8 cellular contexts compared by ENCODE assay signal in the genomic region with DNA sequence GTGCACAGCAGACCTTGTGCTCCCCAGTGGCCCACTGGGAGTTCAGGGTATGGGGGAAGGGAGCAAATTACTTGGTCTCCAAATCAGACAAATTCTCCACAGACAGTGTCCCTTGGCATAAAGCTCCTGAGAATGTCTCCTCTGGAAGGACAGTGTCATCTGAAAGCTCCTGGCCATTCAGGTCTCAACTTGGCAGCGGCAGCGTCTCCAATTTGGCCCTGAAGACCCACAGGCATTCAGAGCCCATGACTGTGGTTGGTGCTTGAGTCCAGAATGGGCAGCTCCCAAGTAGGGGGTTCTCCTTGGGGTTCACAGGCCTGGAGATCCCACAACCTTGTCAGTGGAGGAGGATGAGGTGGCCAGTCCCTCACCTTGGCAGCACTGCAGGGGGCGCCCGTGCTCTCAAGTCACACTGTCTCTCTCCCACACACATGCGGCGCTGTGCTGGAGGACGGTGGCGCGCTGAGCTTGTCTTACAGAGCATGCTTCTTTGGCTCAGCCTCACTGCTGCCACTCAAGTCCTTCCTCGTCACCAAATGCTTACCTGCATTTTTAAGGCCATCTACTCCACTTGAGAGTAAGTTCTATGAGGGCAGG. TPM values are rescaled to one million over a fixed set of nuclear protein-coding genes. Genes with fewer than 3 reads are reported as not detected.
DNase-seq lines count a peak whose midpoint lies in the region; ATAC-seq and TF ChIP-seq lines count a peak whose summit lies in the region.

No MANE protein-coding gene starts in this region.

- H3K9me3 ChIP-seq in mucosa of descending colon, result no peaks in the 10 kb centered on the region
- no peaks in the 10 kb centered on the region for H3K9me3 ChIP-seq in breast epithelium
- H3K9me3 ChIP-seq in MG63, result no peaks in the 10 kb centered on the region

- H3K4me3 Mint-ChIP-seq in activated T-helper 2 cell treated with anti-CD3 and anti-CD28 coated beads, Interferon-gamma antibody, Interleukin-2, Interleukin-4, amounts not matched to agents 10 μg/mL and 5 μg/mL and 100 μg/mL, durations not matched to agents 14 hours and 24 hours and 36 hours (ENCODE audit: low read depth), result no peak overlapping the region

- H3K27ac ChIP-seq in RWPE1 (peak overlapping the region; percentile 3; the same call in 1 of the 2 replicates), brain microvascular endothelial cell (no peak overlapping the region), breast epithelium (no peak overlapping the region)

- no peaks in the 10 kb centered on the region for H3K27me3 Mint-ChIP-seq in activated T-helper 2 cell treated with anti-CD3 and anti-CD28 coated beads, Interferon-gamma antibody, Interleukin-2, Interleukin-4, amounts not matched to agents 10 μg/mL and 5 μg/mL and 100 μg/mL, durations not matched to agents 14 hours and 24 hours and 36 hours (ENCODE audit: low read depth)

- H3K4me1 ChIP-seq in mucosa of descending colon (ENCODE audit: low read depth) (no peaks in the 10 kb centered on the region), breast epithelium (no peaks in the 10 kb centered on the region)

- H3K4me1 Mint-ChIP-seq in activated T-helper 2 cell treated with anti-CD3 and anti-CD28 coated beads, Interferon-gamma antibody, Interleukin-2, Interleukin-4, amounts not matched to agents 10 μg/mL and 5 μg/mL and 100 μg/mL, durations not matched to agents 14 hours and 24 hours and 36 hours (ENCODE audit: low read depth), result peaks cover 4% of the 10 kb centered on the region

- TF ChIP-seq CTCF in RWPE1 (conservative IDR thresholded peaks at IDR 0.05; ENCODE audit: low read depth) (no peak), brain microvascular endothelial cell (IDR thresholded peaks at IDR 0.05; ENCODE audit: low read depth, low read length, missing control alignments) (peak; percentile 60), mucosa of descending colon (IDR thresholded peaks at IDR 0.05) (no peak), breast epithelium (IDR thresholded peaks at IDR 0.05) (no peak)

- H3K27ac Mint-ChIP-seq in activated T-helper 2 cell treated with anti-CD3 and anti-CD28 coated beads, Interferon-gamma antibody, Interleukin-2, Interleukin-4, amounts not matched to agents 10 μg/mL and 5 μg/mL and 100 μg/mL, durations not matched to agents 14 hours and 24 hours and 36 hours, result no peak overlapping the region

- no peaks in the 10 kb centered on the region for H3K9me3 Mint-ChIP-seq in activated T-helper 2 cell treated with anti-CD3 and anti-CD28 coated beads, Interferon-gamma antibody, Interleukin-2, Interleukin-4, amounts not matched to agents 10 μg/mL and 5 μg/mL and 100 μg/mL, durations not matched to agents 14 hours and 24 hours and 36 hours

- H3K27me3 ChIP-seq in brain microvascular endothelial cell (replicated peaks), result no peaks in the 10 kb centered on the region
- H3K27me3 ChIP-seq in breast epithelium, result no peaks in the 10 kb centered on the region
- no peaks in the 10 kb centered on the region for H3K27me3 ChIP-seq in MG63

- peaks cover 53% of the 10 kb centered on the region for H3K36me3 Mint-ChIP-seq in activated T-helper 2 cell treated with anti-CD3 and anti-CD28 coated beads, Interferon-gamma antibody, Interleukin-2, Interleukin-4, amounts not matched to agents 10 μg/mL and 5 μg/mL and 100 μg/mL, durations not matched to agents 14 hours and 24 hours and 36 hours (ENCODE audit: low read depth)

- DNase-seq in NCI-H2196 (lab: John Stamatoyannopoulos, UW; ENCODE audit: unreplicated experiment), result peak; percentile 10
- no peak for DNase-seq in NCI-H2196 treated with DMSO at 0.1 percent for 48 hours (lab: John Stamatoyannopoulos, UW; ENCODE audit: unreplicated experiment)
- no peak for DNase-seq in RWPE1 (ENCODE audit: low spot score)
- peak; percentile 21 for DNase-seq in brain microvascular endothelial cell
- DNase-seq in mucosa of descending colon, result peak; percentile 58 to 80 (median 70)
- DNase-seq in breast epithelium (ENCODE audit: low spot score in 2 of 2), result no peak
- DNase-seq in activated T-helper 2 cell treated with anti-CD3 and anti-CD28 coated beads, Interferon-gamma antibody, Interleukin-2, Interleukin-4, amounts not matched to agents 10 μg/mL and 5 μg/mL and 100 μg/mL, durations not matched to agents 14 hours and 24 hours and 36 hours (ENCODE audit: low spot score), result no peak
- DNase-seq in MG63, result no peak

- peak; percentile 69 for ATAC-seq in mucosa of descending colon

- CTCF ChIA-PET in RWPE1 (lab: Yijun Ruan, JAX), result interaction anchor here (1.3 kb wide), 1 partner anchor 224 kb away, joined by 5 read pairs; no protein-coding TSS in a partner anchor

- no peak for TF ChIP-seq POLR2A in breast epithelium (IDR thresholded peaks at IDR 0.05)

- in situ Hi-C loops in brain microvascular endothelial cell (cut with HindIII; ENCODE audit: low pct_ligation_motif_present, low sequenced_read_pairs), result no loop called here

- intact Hi-C loops in mucosa of descending colon (cut with DNase I, micrococcal nuclease) (no loop called here), breast epithelium (cut with DNase I; ENCODE audit: low total_unique reads) (loop anchor here (10.0 kb wide), 1 partner anchor 168 kb away; a partner anchor contains a TSS)
- intact Hi-C loops in activated T-helper 2 cell treated with anti-CD3 and anti-CD28 coated beads, Interferon-gamma antibody, Interleukin-2, Interleukin-4, amounts not matched to agents 10 μg/mL and 5 μg/mL and 100 μg/mL, durations not matched to agents 14 hours and 24 hours and 36 hours (cut with micrococcal nuclease), result no loop called here

- H3K4me3 ChIP-seq in brain microvascular endothelial cell (ENCODE audit: low read depth, low read length) (no peak overlapping the region), mucosa of descending colon (no peak overlapping the region), breast epithelium (no peak overlapping the region), MG63 (no peak overlapping the region)

- H3K36me3 ChIP-seq in brain microvascular endothelial cell (replicated peaks) (peaks cover 90% of the 10 kb centered on the region), mucosa of descending colon (ENCODE audit: low read depth) (peaks cover 23% of the 10 kb centered on the region), breast epithelium (peaks cover 11% of the 10 kb centered on the region), MG63 (peaks cover 88% of the 10 kb centered on the region)

- POLR2A ChIA-PET in RWPE1 (lab: Yijun Ruan, JAX; ENCODE audit: low non-redundant PET), result interaction anchor here (0.7 kb wide), 1 partner anchor 153 kb away, joined by 4 read pairs; no protein-coding TSS in a partner anchor

RNA-seq across cellular contexts. Expression of a gene that starts 20.7 kb away (rescaled TPM):
- 100 to 1,000 TPM; 110 to 137 (median 119) TPM for total RNA-seq in mucosa of descending colon
- total RNA-seq in breast epithelium, result 10 to 100 TPM; 77.7 to 100.0 (median 98.1) TPM
- total RNA-seq in activated T-helper 2 cell treated with anti-CD3 and anti-CD28 coated beads, Interferon-gamma antibody, Interleukin-2, Interleukin-4, amounts not matched to agents 10 μg/mL and 5 μg/mL and 100 μg/mL, durations not matched to agents 14 hours and 24 hours and 36 hours, result 104 and 112 TPM in 2 replicates
- total RNA-seq in MG63 (2014; rRNA removed; shearing (Covaris generic); ENCODE audit: low replicate concordance), result 96.3 and 137 TPM in 2 replicates

RNA-seq across cellular contexts. Expression of a gene that starts 21.6 kb away (rescaled TPM):
- total RNA-seq in mucosa of descending colon, result 10 to 100 TPM; 30.6 to 61.6 (median 47.8) TPM
- total RNA-seq in breast epithelium, result 10 to 100 TPM; 39.2 to 58.2 (median 51.5) TPM
- total RNA-seq in activated T-helper 2 cell treated with anti-CD3 and anti-CD28 coated beads, Interferon-gamma antibody, Interleukin-2, Interleukin-4, amounts not matched to agents 10 μg/mL and 5 μg/mL and 100 μg/mL, durations not matched to agents 14 hours and 24 hours and 36 hours, result 2.4 and 3.3 TPM in 2 replicates
- 0.13 TPM in 1 of 2 replicates, not detected in the other for total RNA-seq in MG63 (2014; rRNA removed; shearing (Covaris generic); ENCODE audit: low replicate concordance)

Comparison
In these comparisons a context has a peak if more than half of its experiments do, and no peak if none do; other contexts are left out.
1. DNase-seq: peak in NCI-H2196 (single experiment), brain microvascular endothelial cell (single experiment) and mucosa of descending colon (3 of 3); none in NCI-H2196 treated with DMSO at 0.1 percent for 48 hours (single experiment), RWPE1 (single experiment), breast epithelium (0 of 2), activated T-helper 2 cell treated with anti-CD3 and anti-CD28 coated beads, Interferon-gamma antibody, Interleukin-2, Interleukin-4, amounts not matched to agents 10 μg/mL and 5 μg/mL and 100 μg/mL, durations not matched to agents 14 hours and 24 hours and 36 hours (single experiment) and MG63 (single experiment).